ENCODE assay signal across 8 cellular contexts in the genomic region with DNA sequence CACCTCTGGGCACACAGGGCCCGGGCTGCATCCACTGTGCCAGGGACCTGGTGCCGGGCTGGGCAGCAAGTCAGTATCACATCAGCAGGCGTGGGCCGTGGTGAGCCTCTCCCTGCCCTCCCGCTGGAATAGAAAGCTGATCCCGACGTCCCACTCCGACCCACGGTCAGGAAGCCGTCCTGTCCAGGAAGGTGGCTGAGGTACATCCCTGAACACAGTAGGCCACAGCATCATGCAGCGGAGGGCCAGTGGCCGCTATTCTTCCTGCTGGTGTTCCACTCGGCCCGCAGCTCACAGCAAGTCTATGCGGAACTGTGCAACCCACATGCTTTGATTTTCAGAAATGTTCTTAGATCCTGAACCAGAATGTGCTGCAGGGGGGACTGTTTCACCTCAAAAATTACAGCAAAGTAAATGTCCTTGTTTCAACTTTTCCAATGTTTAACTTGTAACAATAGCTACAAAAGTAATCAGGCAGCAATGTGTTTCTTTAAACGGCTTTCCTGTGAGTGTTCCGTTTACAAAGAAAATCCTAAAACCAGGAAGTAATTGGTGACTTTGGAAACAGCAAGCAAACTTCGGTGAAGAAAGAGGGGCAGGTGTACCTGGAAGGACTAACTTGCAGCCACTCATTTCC. TPM values are rescaled to one million over a fixed set of nuclear protein-coding genes. Genes with fewer than 3 reads are reported as not detected.
DNase-seq lines count a peak whose midpoint lies in the region; ATAC-seq and TF ChIP-seq lines count a peak whose summit lies in the region.

No MANE protein-coding gene starts in this region.

- no CpG with 5 or more reads among the region's 18 CpGs for WGBS in trophoblast cell (ENCODE audit: extremely low coverage, insufficient coverage, insufficient read length)

- H2AFZ ChIP-seq in DND-41 (ENCODE audit: low read depth, low read length) (peak overlapping the region; percentile 63), SU-DHL-6 (ENCODE audit: low read depth, low read length, severe bottlenecking) (no peak overlapping the region), trophoblast cell (ENCODE audit: insufficient read depth, low read length, poor library complexity) (peak overlapping the region; percentile 84)

- H3K9ac ChIP-seq in DND-41 (ENCODE audit: low read depth, low read length) (peak overlapping the region; percentile 61), SU-DHL-6 (ENCODE audit: low read length) (peak overlapping the region; percentile 12; the same call in 1 of the 2 replicates), trophoblast cell (ENCODE audit: low read length) (peak overlapping the region; percentile 17)

- no peak overlapping the region for H2BK120ac ChIP-seq in trophoblast cell (ENCODE audit: insufficient read depth, low read length, poor library complexity)

- peak overlapping the region; percentile 2 to 60; a peak in 3 of 4 replicates for H3K4me3 ChIP-seq in DND-41 (ENCODE audit: low read depth in 1 of 2, low read length in 2 of 2)
- no peak overlapping the region for H3K4me3 ChIP-seq in SU-DHL-6 (ENCODE audit: insufficient read depth, low read length, poor library complexity, severe bottlenecking)
- peak overlapping the region; percentile 38 for H3K4me3 ChIP-seq in fibroblast of mammary gland (ENCODE audit: control insufficient read depth, low read depth, low read length)
- H3K4me3 ChIP-seq in trophoblast cell (ENCODE audit: low read depth, low read length), result no peak overlapping the region

- DNase-seq in DND-41 (no peak), fibroblast of mammary gland (ENCODE audit: low read depth) (no peak), trophoblast cell (peak; percentile 42 to 68), SIG-M5 treated with dmso at 0.1 percent for 504 hours (lab: John Stamatoyannopoulos, UW; ENCODE audit: unreplicated experiment) (no peak), NCI-H2196 treated with DMSO at 0.1 percent for 48 hours (lab: John Stamatoyannopoulos, UW; ENCODE audit: unreplicated experiment) (no peak)

- peak overlapping the region; percentile 13 for H4K91ac ChIP-seq in trophoblast cell (ENCODE audit: low read depth, low read length)

- H3K4me1 ChIP-seq in DND-41 (ENCODE audit: insufficient read depth, low read length) (peaks cover 27% of the 10 kb centered on the region), trophoblast cell (ENCODE audit: control insufficient read depth in 1 of 2, insufficient read depth in 2 of 2, low read length in 2 of 2) (peaks cover 10 to 16% of the 10 kb centered on the region in 2 experiments)

- no peaks in the 10 kb centered on the region for H3K36me3 ChIP-seq in DND-41 (ENCODE audit: insufficient read depth, low read length)
- no peaks in the 10 kb centered on the region for H3K36me3 ChIP-seq in SU-DHL-6 (ENCODE audit: low read length)
- no peaks in the 10 kb centered on the region for H3K36me3 ChIP-seq in trophoblast cell (ENCODE audit: control insufficient read depth in 1 of 2, insufficient read depth in 2 of 2, low read length in 2 of 2)

- no peak overlapping the region for H2BK5ac ChIP-seq in trophoblast cell (ENCODE audit: low read depth, low read length, poor library complexity)

- peak overlapping the region; percentile 49 for H4K8ac ChIP-seq in trophoblast cell (ENCODE audit: low read depth, low read length)

- no peaks in the 10 kb centered on the region for H3F3A ChIP-seq in SU-DHL-6 (ENCODE audit: insufficient read depth)

- H3K79me2 ChIP-seq in DND-41 (ENCODE audit: insufficient read depth, low read length) (no peaks in the 10 kb centered on the region), SU-DHL-6 (ENCODE audit: insufficient read depth, low read length) (no peaks in the 10 kb centered on the region), trophoblast cell (ENCODE audit: control insufficient read depth, insufficient read depth, low read length, poor library complexity) (no peaks in the 10 kb centered on the region)

- no peaks in the 10 kb centered on the region for H3K9me2 ChIP-seq in SU-DHL-6 (replicated peaks; ENCODE audit: insufficient read depth, low read length)

- H2BK12ac ChIP-seq in trophoblast cell (ENCODE audit: low read length), result no peak overlapping the region

- H3K27me3 ChIP-seq in DND-41 (ENCODE audit: insufficient read depth, low read length, poor library complexity) (no peaks in the 10 kb centered on the region), SU-DHL-6 (ENCODE audit: low read length) (no peaks in the 10 kb centered on the region), trophoblast cell (ENCODE audit: insufficient read depth, low read length) (no peaks in the 10 kb centered on the region)

- no peak overlapping the region for H3K23ac ChIP-seq in trophoblast cell (ENCODE audit: low read length)

- ATAC-seq in DND-41 (ENCODE audit: insufficient read depth, low read depth), result no peak
- ATAC-seq in HG02759 (IDR thresholded peaks at IDR 0.05; ENCODE audit: unreplicated experiment), result no peak
- no peak for ATAC-seq in GM21576 (IDR thresholded peaks at IDR 0.05; ENCODE audit: unreplicated experiment)

- peak overlapping the region; percentile 7 for H4K12ac ChIP-seq in trophoblast cell (ENCODE audit: low read depth, low read length)

- H3K18ac ChIP-seq in trophoblast cell (ENCODE audit: low read length), result peak overlapping the region; percentile 8

- H3K4ac ChIP-seq in trophoblast cell (ENCODE audit: low read depth, low read length), result no peak overlapping the region

- H3K27ac ChIP-seq in DND-41 (ENCODE audit: low read length) (peak overlapping the region; percentile 79), SU-DHL-6 (ENCODE audit: low read depth, low read length) (no peak overlapping the region), trophoblast cell (ENCODE audit: low read depth, low read length) (peak overlapping the region; percentile 86)

- peak overlapping the region; percentile 5 for H3K14ac ChIP-seq in trophoblast cell (ENCODE audit: low read length)

- peaks cover 2% of the 10 kb centered on the region for H3K79me1 ChIP-seq in trophoblast cell (ENCODE audit: low read length)

- peaks cover 16% of the 10 kb centered on the region for H4K20me1 ChIP-seq in DND-41 (ENCODE audit: insufficient read depth, low read length)
- H4K20me1 ChIP-seq in SU-DHL-6 (ENCODE audit: low read depth, low read length), result no peaks in the 10 kb centered on the region

- TF ChIP-seq CTCF in DND-41 (IDR thresholded peaks at IDR 0.05; ENCODE audit: borderline replicate concordance, extremely low read depth, low read length, poor library complexity, severe bottlenecking) (no peak), SU-DHL-6 (IDR thresholded peaks at IDR 0.05; ENCODE audit: insufficient read depth, low read length, poor library complexity, severe bottlenecking) (no peak), fibroblast of mammary gland (conservative IDR thresholded peaks at IDR 0.05; ENCODE audit: control insufficient read depth, insufficient read depth, low read depth, low read length) (no peak)

- H2AK5ac ChIP-seq in trophoblast cell (ENCODE audit: low read length), result peak overlapping the region; percentile 19

- H3K4me2 ChIP-seq in DND-41 (ENCODE audit: insufficient read depth, low read length) (peak overlapping the region; percentile 77), SU-DHL-6 (ENCODE audit: low read depth, low read length, poor library complexity, severe bottlenecking) (peak overlapping the region; percentile 58), trophoblast cell (ENCODE audit: low read length) (peak overlapping the region; percentile 77)

- H3K9me3 ChIP-seq in DND-41 (ENCODE audit: insufficient read depth, low read length, severe bottlenecking), result no peaks in the 10 kb centered on the region
- H3K9me3 ChIP-seq in SU-DHL-6 (ENCODE audit: insufficient read depth, low read length), result no peaks in the 10 kb centered on the region
- H3K9me3 ChIP-seq in trophoblast cell (ENCODE audit: insufficient read depth, low read depth, low read length), result peaks cover 2% of the 10 kb centered on the region

RNA-seq across cellular contexts. Expression of a gene that starts 0.7 kb away (rescaled TPM):
- polyA plus RNA-seq in trophoblast cell (2013), result 5.6 and 6.0 TPM in 2 replicates

RNA-seq across cellular contexts. Expression of a gene that starts 44.2 kb away (rescaled TPM):
- 5.2 and 5.3 TPM in 2 replicates for polyA plus RNA-seq in trophoblast cell (2013)

Comparison
In these comparisons a context has a peak if more than half of its experiments do, and no peak if none do; other contexts are left out.
1. DNase-seq: peak in trophoblast cell (2 of 2); none in DND-41 (single experiment), fibroblast of mammary gland (single experiment), SIG-M5 treated with dmso at 0.1 percent for 504 hours (single experiment) and NCI-H2196 treated with DMSO at 0.1 percent for 48 hours (single experiment).
2. H3K4me3 ChIP-seq: peak in DND-41 (2 of 2) and fibroblast of mammary gland (single experiment); none in SU-DHL-6 (single experiment) and trophoblast cell (single experiment).
3. Peak in every context shown above with its lines, with median percentiles within 50 percentile points of each other: H3K4me2 ChIP-seq and H3K9ac ChIP-seq.